29 cellular contexts compared by ENCODE assay signal in the genomic region with DNA sequence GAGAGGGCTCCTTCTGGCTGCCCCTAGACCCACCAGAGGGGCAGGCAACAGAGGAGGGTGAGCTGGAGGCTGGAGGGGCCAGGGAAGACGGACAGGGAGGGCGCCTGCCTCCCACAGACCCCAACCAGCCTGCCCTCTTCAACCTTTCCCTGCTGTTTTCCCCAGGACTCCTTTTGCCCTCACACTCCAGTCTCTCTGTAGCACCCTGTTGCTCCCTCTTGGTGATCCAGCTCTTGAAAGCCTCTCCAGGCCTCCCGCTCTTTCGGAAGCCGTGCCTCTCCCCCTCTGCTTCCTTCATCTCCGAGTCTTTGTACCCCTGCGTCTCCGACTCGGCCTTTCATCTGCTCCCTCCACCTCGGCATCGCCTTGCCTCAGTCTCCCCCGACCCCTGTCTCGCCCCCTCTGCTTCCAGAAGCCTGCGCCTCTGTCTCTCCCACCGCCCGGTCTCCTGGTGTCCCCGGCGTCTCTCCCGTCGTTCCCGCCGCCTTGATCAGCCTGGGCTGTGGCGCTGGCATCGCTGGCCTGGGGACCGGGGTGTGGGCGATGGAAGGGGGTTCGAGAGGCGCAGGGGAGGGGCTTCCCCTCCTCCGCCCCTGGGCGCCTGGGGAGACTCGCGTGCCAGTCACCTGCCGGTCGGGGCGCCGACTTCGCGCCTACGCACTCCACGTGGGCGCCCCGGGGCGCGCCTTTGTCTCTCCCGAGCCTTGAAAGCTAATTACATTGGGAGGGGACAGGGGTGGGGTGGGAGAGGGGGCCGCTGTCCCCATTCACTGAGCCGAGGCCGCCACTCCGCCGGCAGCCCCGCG. TPM values are rescaled to one million over a fixed set of nuclear protein-coding genes. Genes with fewer than 3 reads are reported as not detected.
DNase-seq lines count a peak whose midpoint lies in the region; ATAC-seq and FAIRE-seq lines count a peak whose summit lies in the region.
"Had no signal": no experiment of that assay in that cellular context is flagged by ENCODE, and none has a peak within 500 bp of the region (broad histone marks: within the 10 kb centered on the region; RNA-seq: fewer than 3 reads in every experiment).

No MANE protein-coding gene starts in this region.

- no peaks in the 10 kb centered on the region for H3K36me3 Mint-ChIP-seq in activated naive CD8-positive, alpha-beta T cell
- H3K36me3 Mint-ChIP-seq in activated naive CD8-positive, alpha-beta T cell treated with anti-CD3 and anti-CD28 coated beads for 36 hours, result no peaks in the 10 kb centered on the region
- H3K36me3 Mint-ChIP-seq: activated naive CD4-positive, alpha-beta T cell treated with anti-CD3 and anti-CD28 coated beads, Interleukin-2, amount 50 U/mL, for 24 hours; type B pancreatic cell had no signal

- peak overlapping the region; percentile 30 for H3K4me3 Mint-ChIP-seq in activated naive CD8-positive, alpha-beta T cell
- no peak overlapping the region for H3K4me3 Mint-ChIP-seq in activated naive CD8-positive, alpha-beta T cell treated with anti-CD3 and anti-CD28 coated beads for 36 hours
- H3K4me3 Mint-ChIP-seq: activated CD4-positive, alpha-beta T cell treated with anti-CD3 and anti-CD28 coated beads, Interleukin-2, amount 10 ng/mL, durations not matched to agents 7 days and 5 days; activated T-helper 1 cell treated with anti-CD3 and anti-CD28 coated beads, Interleukin-12 subunit alpha, Interleukin-12 subunit beta, Interleukin-2, Interleukin-4 antibody, amounts not matched to agents 30 ng/mL and 10 ng/mL and 1 ng/mL, durations not matched to agents 14 hours and 24 hours and 36 hours; dendritic cell treated with granulocyte-macrophage colony-stimulating factor and Interleukin-4, amounts not matched to agents 40 ng/mL and 50 ng/mL, for 4 days had no signal

- no peak for FAIRE-seq in HTR-8/SVneo (lab: Jason Lieb, UNC)
- FAIRE-seq: A549, GM12891, H54 had no signal

- H3K4me3 ChIP-seq in iPS-15b (ENCODE audit: low read depth, low read length), result peak overlapping the region; percentile 23

- no peak overlapping the region for H3K27ac Mint-ChIP-seq in activated naive CD8-positive, alpha-beta T cell
- H3K27ac Mint-ChIP-seq in activated naive CD8-positive, alpha-beta T cell treated with anti-CD3 and anti-CD28 coated beads for 36 hours, result no peak overlapping the region
- H3K27ac Mint-ChIP-seq: activated CD4-positive, alpha-beta T cell treated with anti-CD3 and anti-CD28 coated beads, Interleukin-2, amount 10 ng/mL, durations not matched to agents 7 days and 5 days; activated naive CD4-positive, alpha-beta T cell treated with anti-CD3 and anti-CD28 coated beads, Interleukin-2, amount 50 U/mL, for 24 hours; dendritic cell treated with granulocyte-macrophage colony-stimulating factor and Interleukin-4, amounts not matched to agents 40 ng/mL and 50 ng/mL, for 4 days; type B pancreatic cell had no signal

- H3K36me3 ChIP-seq in iPS-15b (ENCODE audit: control insufficient read depth, insufficient read depth, low read length), result no peaks in the 10 kb centered on the region
- H3K36me3 ChIP-seq: BE2C, WERI-Rb-1 had no signal

- no peaks in the 10 kb centered on the region for H3K9me3 ChIP-seq in iPS-15b (ENCODE audit: control insufficient read depth, insufficient read depth, low read length)
- H3K9me3 ChIP-seq: A549, BE2C had no signal

- peaks cover 2% of the 10 kb centered on the region for H3K4me1 ChIP-seq in iPS-15b (ENCODE audit: control insufficient read depth, insufficient read depth, low read length)
- H3K4me1 ChIP-seq: BE2C had no signal

- peaks cover 87% of the 10 kb centered on the region for H3K27me3 ChIP-seq in iPS-15b (ENCODE audit: control insufficient read depth, insufficient read depth, low read length)

- DNase-seq in activated naive CD8-positive, alpha-beta T cell treated with anti-CD3 and anti-CD28 coated beads for 36 hours, result no peak
- DNase-seq in NCI-H82 treated with DMSO at 0.1 percent for 48 hours (lab: John Stamatoyannopoulos, UW; ENCODE audit: unreplicated experiment), result peak; percentile 8
- DNase-seq in NK-92 treated with Interleukin-12 subunit alpha and Interleukin-12 subunit beta, amount 100 ng/mL, for 24 hours (lab: John Stamatoyannopoulos, UW), result no peak
- DNase-seq in stimulated activated naive CD8-positive, alpha-beta T cell treated with anti-CD3 and anti-CD28 coated beads, Interleukin-15, Interleukin-2, amounts not matched to agents 100 U/mL and 50 U/mL, for 24 hours, result no peak
- DNase-seq in HTR-8/SVneo (ENCODE audit: insufficient read length, low spot score), result no peak
- no peak for DNase-seq in activated CD8-positive, alpha-beta memory T cell treated with anti-CD3 and anti-CD28 coated beads, Interleukin-2, amount 50 U/mL, for 48 hours
- DNase-seq: activated CD4-positive, alpha-beta T cell treated with anti-CD3 and anti-CD28 coated beads, Interleukin-2, amount 10 ng/mL, durations not matched to agents 7 days and 5 days; aorta; BE2C; mammary epithelial cell; NCI-H2081 treated with DMSO at 0.1 percent for 48 hours; NCI-H510A treated with DMSO at 0.1 percent for 48 hours; nucleus accumbens had no signal

- no peaks in the 10 kb centered on the region for H3K9me3 Mint-ChIP-seq in activated naive CD8-positive, alpha-beta T cell (ENCODE audit: low read depth)
- no peaks in the 10 kb centered on the region for H3K9me3 Mint-ChIP-seq in activated naive CD8-positive, alpha-beta T cell treated with anti-CD3 and anti-CD28 coated beads for 36 hours
- H3K9me3 Mint-ChIP-seq: activated CD4-positive, alpha-beta T cell treated with anti-CD3 and anti-CD28 coated beads, Interleukin-2, amount 10 ng/mL, durations not matched to agents 7 days and 5 days; activated naive CD4-positive, alpha-beta T cell treated with anti-CD3 and anti-CD28 coated beads, Interleukin-2, amount 50 U/mL, for 24 hours; activated T-helper 1 cell treated with anti-CD3 and anti-CD28 coated beads, Interleukin-12 subunit alpha, Interleukin-12 subunit beta, Interleukin-2, Interleukin-4 antibody, amounts not matched to agents 30 ng/mL and 10 ng/mL and 1 ng/mL, durations not matched to agents 14 hours and 24 hours and 36 hours; dendritic cell treated with granulocyte-macrophage colony-stimulating factor and Interleukin-4, amounts not matched to agents 40 ng/mL and 50 ng/mL, for 4 days; type B pancreatic cell had no signal

- H3K4me1 Mint-ChIP-seq in activated naive CD8-positive, alpha-beta T cell (ENCODE audit: low read depth), result peaks cover 28% of the 10 kb centered on the region
- peaks cover 10% of the 10 kb centered on the region for H3K4me1 Mint-ChIP-seq in activated naive CD8-positive, alpha-beta T cell treated with anti-CD3 and anti-CD28 coated beads for 36 hours

- H3K27me3 Mint-ChIP-seq in activated naive CD8-positive, alpha-beta T cell, result peaks cover 27% of the 10 kb centered on the region
- H3K27me3 Mint-ChIP-seq in activated naive CD8-positive, alpha-beta T cell treated with anti-CD3 and anti-CD28 coated beads for 36 hours, result peaks cover 79% of the 10 kb centered on the region

- no peak for ATAC-seq in stimulated activated naive CD8-positive, alpha-beta T cell treated with anti-CD3 and anti-CD28 coated beads, Interleukin-15, Interleukin-2, amounts not matched to agents 100 U/mL and 50 U/mL, for 24 hours
- ATAC-seq: A549, SK-N-SH treated with all-trans-retinoic acid at 6 μM for 48 hours had no signal

- H3K9ac ChIP-seq in iPS-15b (ENCODE audit: low read depth, low read length), result no peak overlapping the region

RNA-seq across cellular contexts. Expression of a gene that starts 5.3 kb away (rescaled TPM):
- total RNA-seq in activated naive CD8-positive, alpha-beta T cell treated with anti-CD3 and anti-CD28 coated beads for 36 hours, result not detected
- total RNA-seq: activated CD4-positive, alpha-beta T cell treated with anti-CD3 and anti-CD28 coated beads, Interleukin-2, amount 10 ng/mL, durations not matched to agents 7 days and 5 days; aorta; cardiac septum; Daoy; fibroblast of lung; M059J; mammary epithelial cell; subcutaneous adipose tissue had no signal

RNA-seq across cellular contexts. Expression of a gene that starts 34.5 kb away (rescaled TPM):
- total RNA-seq in activated naive CD8-positive, alpha-beta T cell treated with anti-CD3 and anti-CD28 coated beads for 36 hours, result 100 to 1,000 TPM in 1 of 2 experiments, 10 to 100 TPM in 1; 96.4 to 101 TPM
